In genomic region chr1:93613895-93614294, GRCh38 we compare ENCODE assay signal across 12 cellular contexts.
DNase-seq lines count a peak whose midpoint lies in the region; ATAC-seq and TF ChIP-seq lines count a peak whose summit lies in the region.
"Had no signal": no experiment of that assay in that cellular context is flagged by ENCODE, and none has a peak within 500 bp of the region (broad histone marks: within the 10 kb centered on the region; RNA-seq: fewer than 3 reads in every experiment).

No MANE protein-coding gene starts in this region.

- peak overlapping the region in 9 of 11 experiments; percentile 6 to 71 (median 52); a peak in 9 of 22 replicates for H3K4me2 ChIP-seq in BLaER1 treated with 17β-estradiol and CSF1 and Interleukin-3, amounts not matched to agents 10 nM and 100 nM

- H3K27ac Mint-ChIP-seq in glutamatergic neuron (ENCODE audit: unreplicated experiment) = peak overlapping the region; percentile 74
- H3K27ac Mint-ChIP-seq: natural killer cell; stimulated activated naive CD8-positive, alpha-beta T cell treated with anti-CD3 and anti-CD28 coated beads, Interleukin-15, Interleukin-2, amounts not matched to agents 100 ng/mL and 50 ng/mL, for 24 hours had no signal

- no peaks in the 10 kb centered on the region for H3K9me3 ChIP-seq in BLaER1 treated with 17β-estradiol and CSF1 and Interleukin-3, amounts not matched to agents 10 nM and 100 nM (replicated peaks in 1 of 11)

- no peak overlapping the region for H3K4me3 ChIP-seq in BLaER1 treated with 17β-estradiol and CSF1 and Interleukin-3, amounts not matched to agents 10 nM and 100 nM

- TF ChIP-seq CTCF in glutamatergic neuron (IDR thresholded peaks at IDR 0.05; ENCODE audit: partially characterized antibody, unreplicated experiment) = no peak

- H3K36me3 ChIP-seq in BLaER1 treated with 17β-estradiol and CSF1 and Interleukin-3, amounts not matched to agents 10 nM and 100 nM = peaks cover 0 to 63% (median 40%) of the 10 kb centered on the region in 11 experiments; a peak in 18 of 22 replicates

- peaks cover 11% of the 10 kb centered on the region for H3K27me3 Mint-ChIP-seq in glutamatergic neuron (ENCODE audit: unreplicated experiment)
- H3K27me3 Mint-ChIP-seq: CD4-positive, CD25-positive, alpha-beta regulatory T cell; stimulated activated naive CD8-positive, alpha-beta T cell treated with anti-CD3 and anti-CD28 coated beads, Interleukin-15, Interleukin-2, amounts not matched to agents 100 ng/mL and 50 ng/mL, for 24 hours had no signal

- peak overlapping the region in 2 of 11 experiments; percentile 27 to 35; a peak in 2 of 22 replicates for H3K27ac ChIP-seq in BLaER1 treated with 17β-estradiol and CSF1 and Interleukin-3, amounts not matched to agents 10 nM and 100 nM

- peaks cover 86% of the 10 kb centered on the region for H3K4me1 Mint-ChIP-seq in glutamatergic neuron (ENCODE audit: low read depth, unreplicated experiment)

- peaks cover 5 to 100% (median 71%) of the 10 kb centered on the region in 11 experiments; a peak in 19 of 22 replicates for H4K20me1 ChIP-seq in BLaER1 treated with 17β-estradiol and CSF1 and Interleukin-3, amounts not matched to agents 10 nM and 100 nM

- peak overlapping the region; percentile 76 for H3K4me3 Mint-ChIP-seq in glutamatergic neuron (ENCODE audit: unreplicated experiment)
- H3K4me3 Mint-ChIP-seq: natural killer cell; stimulated activated naive CD8-positive, alpha-beta T cell treated with anti-CD3 and anti-CD28 coated beads, Interleukin-15, Interleukin-2, amounts not matched to agents 100 ng/mL and 50 ng/mL, for 24 hours had no signal

- H3K9me3 Mint-ChIP-seq in glutamatergic neuron (ENCODE audit: unreplicated experiment) = peaks cover 12% of the 10 kb centered on the region
- H3K9me3 Mint-ChIP-seq: CD4-positive, CD25-positive, alpha-beta regulatory T cell; natural killer cell; stimulated activated naive CD8-positive, alpha-beta T cell treated with anti-CD3 and anti-CD28 coated beads, Interleukin-15, Interleukin-2, amounts not matched to agents 100 ng/mL and 50 ng/mL, for 24 hours had no signal

- DNase-seq in amniotic epithelial cell (ENCODE audit: low read depth) = peak; percentile 42
- no peak for DNase-seq in glutamatergic neuron
- peak; percentile 42 for DNase-seq in pons (ENCODE audit: low spot score)
- DNase-seq in T-helper 1 cell = no peak
- DNase-seq in SKM-1 (lab: John Stamatoyannopoulos, UW; ENCODE audit: unreplicated experiment) = no peak
- DNase-seq: CD4-positive, CD25-positive, alpha-beta regulatory T cell; natural killer cell; NCI-H2171 had no signal

- no peaks in the 10 kb centered on the region for H3K36me3 Mint-ChIP-seq in glutamatergic neuron (ENCODE audit: unreplicated experiment)
- H3K36me3 Mint-ChIP-seq: CD4-positive, CD25-positive, alpha-beta regulatory T cell; natural killer cell had no signal

- ATAC-seq in HG03139 (IDR thresholded peaks at IDR 0.05; ENCODE audit: unreplicated experiment) = no peak
- ATAC-seq in HG02981 (IDR thresholded peaks at IDR 0.05; ENCODE audit: unreplicated experiment) = no peak
- ATAC-seq: natural killer cell had no signal

- H3K27me3 ChIP-seq in BLaER1 treated with 17β-estradiol and CSF1 and Interleukin-3, amounts not matched to agents 10 nM and 100 nM = no peaks in the 10 kb centered on the region

- H3K9ac ChIP-seq in BLaER1 treated with 17β-estradiol and CSF1 and Interleukin-3, amounts not matched to agents 10 nM and 100 nM = peak overlapping the region in 1 of 11 experiments; percentile 2; a peak in 1 of 22 replicates

- peaks cover 78 to 97% (median 91%) of the 10 kb centered on the region in 10 experiments for H3K4me1 ChIP-seq in BLaER1 treated with 17β-estradiol and CSF1 and Interleukin-3, amounts not matched to agents 10 nM and 100 nM

Comparison
In these comparisons a context has a peak if more than half of its experiments do, and no peak if none do; other contexts are left out.
1. DNase-seq: peak in amniotic epithelial cell (single experiment) and pons (single experiment); none in glutamatergic neuron (single experiment), T-helper 1 cell (0 of 5) and SKM-1 (single experiment).